ENCODE assay signal across 18 cellular contexts in genomic region chr6:2885967-2886731, GRCh38. TPM values are rescaled to one million over a fixed set of nuclear protein-coding genes. Genes with fewer than 3 reads are reported as not detected.
DNase-seq lines count a peak whose midpoint lies in the region; FAIRE-seq and TF ChIP-seq lines count a peak whose summit lies in the region.
"Had no signal": no experiment of that assay in that cellular context is flagged by ENCODE, and none has a peak within 500 bp of the region (broad histone marks: within the 10 kb centered on the region; RNA-seq: fewer than 3 reads in every experiment).

No MANE protein-coding gene starts in this region.

- CTCF ChIA-PET in OCI-LY7 (lab: Charles Lee; ENCODE audit: unreplicated experiment) (no interaction called here), MCF 10A (lab: Yijun Ruan, JAX) (interaction anchor here (0.6 to 0.7 kb wide), 2 partner anchors 13 to 1464 kb away, joined by 3 to 4 read pairs; no protein-coding TSS in a partner anchor)

- TF ChIP-seq CTCF in OCI-LY7 (conservative IDR thresholded peaks at IDR 0.05; ENCODE audit: low read length) (no peak; the same call in 1 of the 2 replicates), endodermal cell (conservative IDR thresholded peaks at IDR 0.05) (no peak), MCF 10A (IDR thresholded peaks at IDR 0.05; ENCODE audit: unreplicated experiment) (no peak)

- FAIRE-seq in GM12892 (lab: Jason Lieb, UNC) = peak; percentile 40
- FAIRE-seq: endometrium had no signal

- H4K20me1 ChIP-seq in OCI-LY7 (ENCODE audit: insufficient read depth, low read length) = peaks cover 11% of the 10 kb centered on the region; the same call in 1 of the 2 replicates

- DNase-seq in NCI-H1105 treated with DMSO at 0.1 percent for 48 hours (lab: John Stamatoyannopoulos, UW) (peak; percentile 36), NCI-H1105 (lab: John Stamatoyannopoulos, UW) (no peak), GM12892 (ENCODE audit: insufficient read length) (no peak), OCI-LY7 (ENCODE audit: low spot score) (peak; percentile 88), endodermal cell (peak; percentile 53), MCF 10A (ENCODE audit: unreplicated experiment) (no peak), D341Med (ENCODE audit: low spot score) (no peak)
- no peak for DNase-seq in stimulated activated CD4-positive, alpha-beta T cell treated with anti-CD3 and anti-CD28 coated beads, Interleukin-2, amount 100 ng/mL, for 48 hours
- DNase-seq: amniotic stem cell, cerebellar nuclear complex, KG1, NCI-H1694, NCI-H524, upper lobe of left lung had no signal

- H3K9me3 ChIP-seq in OCI-LY7 (ENCODE audit: low read length) (no peaks in the 10 kb centered on the region), endodermal cell (ENCODE audit: control insufficient read depth, low read length) (no peaks in the 10 kb centered on the region)
- H3K9me3 ChIP-seq: upper lobe of left lung had no signal

- H3K4me3 ChIP-seq in OCI-LY7 (ENCODE audit: low read depth, low read length, poor library complexity, severe bottlenecking) = peak overlapping the region; percentile 64
- H3K4me3 ChIP-seq in endodermal cell (ENCODE audit: low read length) = no peak overlapping the region
- H3K4me3 ChIP-seq: upper lobe of left lung had no signal

- H3K4me1 ChIP-seq in OCI-LY7 (ENCODE audit: insufficient read depth, low read length, poor library complexity, severe bottlenecking) (peaks cover 89% of the 10 kb centered on the region), endodermal cell (ENCODE audit: control insufficient read depth, insufficient read depth, low read length) (no peaks in the 10 kb centered on the region)

- peak overlapping the region; percentile 2; the same call in 1 of the 2 replicates for H2AFZ ChIP-seq in OCI-LY7 (ENCODE audit: low read length)

- intact Hi-C loops in OCI-LY7 (cut with micrococcal nuclease; ENCODE audit: unreplicated experiment) = loop anchor here (1.0 kb wide), 1 partner anchor 24 kb away; no protein-coding TSS in a partner anchor
- intact Hi-C loops in MCF 10A (cut with micrococcal nuclease) = no loop called here

- H3K36me3 ChIP-seq in OCI-LY7 (ENCODE audit: insufficient read depth, low read length) (peaks cover 76% of the 10 kb centered on the region), endodermal cell (ENCODE audit: control insufficient read depth, insufficient read depth, low read length) (peaks cover 32% of the 10 kb centered on the region)

- H3K9me3 Mint-ChIP-seq in endodermal cell (peaks cover 3% of the 10 kb centered on the region), MCF 10A (ENCODE audit: unreplicated experiment) (peaks cover 8% of the 10 kb centered on the region)

- H3K27me3 ChIP-seq in endodermal cell (ENCODE audit: control insufficient read depth, insufficient read depth, low read length, poor library complexity, severe bottlenecking) = no peaks in the 10 kb centered on the region
- H3K27me3 ChIP-seq: upper lobe of left lung had no signal

- POLR2A ChIA-PET in OCI-LY7 (lab: Charles Lee) (interaction anchor here (0.6 kb wide), 1 partner anchor 28 kb away, joined by 3 read pairs; no protein-coding TSS in a partner anchor), MCF 10A (lab: Yijun Ruan, JAX) (no interaction called here)

- TF ChIP-seq POLR2A in GM12892 (IDR thresholded peaks at IDR 0.05; ENCODE audit: low read depth, low read length) = no peak

- H3K36me3 Mint-ChIP-seq in endodermal cell (ENCODE audit: low read depth) = peaks cover 31% of the 10 kb centered on the region
- H3K36me3 Mint-ChIP-seq in MCF 10A (ENCODE audit: insufficient read depth, unreplicated experiment) = no peaks in the 10 kb centered on the region

- peak overlapping the region; percentile 95 for H3K27ac ChIP-seq in OCI-LY7 (ENCODE audit: low read depth, low read length, poor library complexity, severe bottlenecking)
- no peak overlapping the region for H3K27ac ChIP-seq in endodermal cell (ENCODE audit: low read depth, low read length)
- H3K27ac ChIP-seq: upper lobe of left lung, VCaP had no signal

- WGBS in endodermal cell (ENCODE audit: insufficient coverage in 1 of 2, insufficient read length in 1 of 2), 2 experiments = 72 to 84% methylated on average over 4 to 6 of the region's 6 CpGs

- no peaks in the 10 kb centered on the region for H3K9me2 ChIP-seq in OCI-LY7 (ENCODE audit: insufficient read depth, low read length)

- H3K4me3 Mint-ChIP-seq in endodermal cell (no peak overlapping the region), MCF 10A (ENCODE audit: unreplicated experiment) (no peak overlapping the region)

- peak overlapping the region; percentile 65 for H3K27ac Mint-ChIP-seq in endodermal cell
- H3K27ac Mint-ChIP-seq in MCF 10A (ENCODE audit: low read depth, unreplicated experiment) = no peak overlapping the region

- peaks cover 19% of the 10 kb centered on the region for H3K4me1 Mint-ChIP-seq in endodermal cell
- H3K4me1 Mint-ChIP-seq in MCF 10A (ENCODE audit: insufficient read depth, unreplicated experiment) = no peaks in the 10 kb centered on the region

- peak overlapping the region; percentile 71 for H3K4me2 ChIP-seq in OCI-LY7 (ENCODE audit: low read length)

- H3K79me2 ChIP-seq in OCI-LY7 (ENCODE audit: insufficient read depth, low read depth, low read length) = peaks cover 91% of the 10 kb centered on the region

- BruUV-seq in OCI-LY7 (replicated peaks; lab: Mats Ljungman, UMichigan) (no TSS peak), MCF 10A (replicated peaks; lab: Mats Ljungman, UMichigan) (no TSS peak)

- H3K27me3 Mint-ChIP-seq in endodermal cell (ENCODE audit: insufficient read depth) (no peaks in the 10 kb centered on the region), MCF 10A (ENCODE audit: insufficient read depth, unreplicated experiment) (peaks cover 77% of the 10 kb centered on the region)

- H3K9ac ChIP-seq in endodermal cell (ENCODE audit: extremely low read depth, low read length, poor library complexity, severe bottlenecking) = no peak overlapping the region

RNA-seq across cellular contexts. Expression of gene SERPINB9, which starts 17.0 kb away (rescaled TPM):
- polyA plus RNA-seq in GM12892 (2012; ENCODE audit: missing spikeins) = 13.7 TPM
- 74.7 and 78.4 TPM in 2 replicates for total RNA-seq in OCI-LY7 (2014; rRNA removed; shearing (Covaris generic))
- total RNA-seq in OCI-LY7 (2022) (166 and 167 TPM in 2 replicates), endodermal cell (100 to 1,000 TPM; 192 to 390 TPM), MCF 10A (2022) (not detected in 2 replicates)
- polyA plus RNA-seq in endodermal cell (2013, experiment 1 of 2) = 39.8 TPM
- 48.5 TPM for polyA plus RNA-seq in endodermal cell (2013, experiment 2 of 2)
- total RNA-seq: A172 had no signal

RNA-seq across cellular contexts. Expression of gene SERPINB1, which starts 44.5 kb away (rescaled TPM):
- 7.5 TPM for polyA plus RNA-seq in GM12892 (2012; ENCODE audit: missing spikeins)
- 1.2 and 1.3 TPM in 2 replicates for total RNA-seq in OCI-LY7 (2014; rRNA removed; shearing (Covaris generic))
- total RNA-seq in OCI-LY7 (2022) (3.5 and 5.0 TPM in 2 replicates), endodermal cell (10 to 100 TPM; 30.6 to 38.5 TPM), MCF 10A (2022) (20.8 and 28.0 TPM in 2 replicates)
- 14.1 TPM for polyA plus RNA-seq in endodermal cell (2013, experiment 1 of 2)
- 18.4 TPM for polyA plus RNA-seq in endodermal cell (2013, experiment 2 of 2)
- total RNA-seq: G401 had no signal

Comparison
In these comparisons a context has a peak if more than half of its experiments do, and no peak if none do; other contexts are left out.
1. DNase-seq: peak in NCI-H1105 treated with DMSO at 0.1 percent for 48 hours (single experiment), OCI-LY7 (single experiment) and endodermal cell (single experiment); none in NCI-H1105 (single experiment), GM12892 (single experiment), stimulated activated CD4-positive, alpha-beta T cell treated with anti-CD3 and anti-CD28 coated beads, Interleukin-2, amount 100 ng/mL, for 48 hours (0 of 2), MCF 10A (single experiment) and D341Med (single experiment).
2. RNA of gene SERPINB9, which starts 17.0 kb away (total RNA-seq): 192 to 390 TPM in endodermal cell and 74.7 to 167 TPM in OCI-LY7; not detected in MCF 10A; every median in the first group is over 10 times any median in the second.